ENCODE assay signal across 1 cellular context in genomic region chr1:32901823-32902534, GRCh38.
TF ChIP-seq lines count a peak whose summit lies in the region.

No MANE protein-coding gene starts in this region.

TF ChIP-seq in HepG2, 621 proteins besides CTCF, POLR2A, EP300 and RAD21:
- no peak for TF ChIP-seq SNAI1 (CRISPR knock-in tag; IDR thresholded peaks at IDR 0.05; ENCODE audit: borderline replicate concordance)
- TF ChIP-seq ZNF367 (CRISPR knock-in tag; IDR thresholded peaks at IDR 0.05; ENCODE audit: borderline replicate concordance), result no peak
- TF ChIP-seq EZH2 (conservative IDR thresholded peaks at IDR 0.05; ENCODE audit: low read depth, low read length), result 0 out of 2 replicates have a peak, but pooled peaks have one; percentile 6
- TF ChIP-seq KAT2B (IDR thresholded peaks at IDR 0.05; ENCODE audit: borderline replicate concordance, low read depth, low read length), result no peak
- no peak for TF ChIP-seq THAP11 (CRISPR knock-in tag; IDR thresholded peaks at IDR 0.05)
- no peak for TF ChIP-seq ARHGAP35 (CRISPR knock-in tag; IDR thresholded peaks at IDR 0.05; ENCODE audit: borderline replicate concordance)
- TF ChIP-seq ZNF407 (CRISPR knock-in tag; IDR thresholded peaks at IDR 0.05; ENCODE audit: not compliant biosample characterization), result no peak
- TF ChIP-seq ZKSCAN1 (IDR thresholded peaks at IDR 0.05; ENCODE audit: low read length), result peak; percentile 84
- no peak for TF ChIP-seq ARID4A (CRISPR knock-in tag; IDR thresholded peaks at IDR 0.05; ENCODE audit: borderline replicate concordance)
